In genomic region chr2:160372585-160372984, GRCh38 we compare ENCODE assay signal across 13 cellular contexts.
A peak's percentile ranks its signal among the peaks of the same experiment; 100 is the strongest.
DNase-seq lines count a peak whose midpoint lies in the region; FAIRE-seq and TF ChIP-seq lines count a peak whose summit lies in the region.
"Had no signal": no experiment of that assay in that cellular context is flagged by ENCODE, and none has a peak within 500 bp of the region (broad histone marks: within the 10 kb centered on the region; RNA-seq: fewer than 3 reads in every experiment).

No MANE protein-coding gene starts in this region.

- H3K27ac Mint-ChIP-seq in activated CD4-positive, alpha-beta T cell treated with anti-CD3 and anti-CD28 coated beads, Interleukin-2, amount 10 ng/mL, durations not matched to agents 7 days and 5 days, result no peak overlapping the region

- no peaks in the 10 kb centered on the region for H3K27me3 Mint-ChIP-seq in activated CD4-positive, alpha-beta T cell treated with anti-CD3 and anti-CD28 coated beads, Interleukin-2, amount 10 ng/mL, durations not matched to agents 7 days and 5 days

- no peak for TF ChIP-seq POLR2A in GM12892 (IDR thresholded peaks at IDR 0.05; ENCODE audit: low read depth, low read length)

- H3K9ac ChIP-seq in skeletal muscle tissue (ENCODE audit: low read depth in 1 of 3, low read length in 3 of 3), result peak overlapping the region in 1 of 3 donors; percentile 27

- H3K4me3 Mint-ChIP-seq in activated CD4-positive, alpha-beta T cell treated with anti-CD3 and anti-CD28 coated beads, Interleukin-2, amount 10 ng/mL, durations not matched to agents 7 days and 5 days, result no peak overlapping the region

- DNase-seq in HCEC 1CT, result peak; percentile 72
- DNase-seq in astrocyte of the cerebellum (ENCODE audit: low read depth), result peak; percentile 76
- DNase-seq in kidney tubule cell (ENCODE audit: low spot score), result peak; percentile 30
- no peak for DNase-seq in activated CD4-positive, alpha-beta T cell treated with anti-CD3 and anti-CD28 coated beads, Interleukin-2, amount 10 ng/mL, durations not matched to agents 7 days and 5 days
- no peak for DNase-seq in GM12892 (ENCODE audit: insufficient read length)
- DNase-seq in D341Med (ENCODE audit: low spot score), result no peak
- DNase-seq in activated gamma-delta T cell (lab: John Stamatoyannopoulos, UW), result no peak
- DNase-seq: colonic mucosa; DMS79 treated with DMSO at 0.1 percent for 48 hours; MV-4-11; NCI-H526; stimulated activated CD8-positive, alpha-beta memory T cell treated with anti-CD3 and anti-CD28 coated beads, Interleukin-4, amount 100 ng/mL, for 48 hours had no signal

- H3K27ac ChIP-seq in skeletal muscle tissue (ENCODE audit: low read depth, low read length), result peak overlapping the region; percentile 65
- H3K27ac ChIP-seq: colonic mucosa had no signal

- peaks cover 48 to 71% (median 50%) of the 10 kb centered on the region in 3 donors for H3K4me1 ChIP-seq in skeletal muscle tissue (ENCODE audit: control insufficient read depth in 3 of 3, insufficient read depth in 3 of 3, low read length in 3 of 3)
- H3K4me1 ChIP-seq: colonic mucosa had no signal

- H3K36me3 ChIP-seq in skeletal muscle tissue (ENCODE audit: control insufficient read depth in 3 of 3, insufficient read depth in 3 of 3, low read length in 3 of 3), result no peaks in the 10 kb centered on the region
- H3K36me3 ChIP-seq: colonic mucosa had no signal

- H3K27me3 ChIP-seq in skeletal muscle tissue (ENCODE audit: control insufficient read depth in 3 of 3, insufficient read depth in 3 of 3, low read length in 3 of 3), result no peaks in the 10 kb centered on the region
- H3K27me3 ChIP-seq: colonic mucosa had no signal

- POLR2A ChIA-PET in activated CD4-positive, alpha-beta T cell treated with anti-CD3 and anti-CD28 coated beads, Interleukin-2, amount 10 ng/mL, durations not matched to agents 7 days and 5 days (lab: Charles Lee), result no interaction called here

- H3K9me3 ChIP-seq in skeletal muscle tissue (ENCODE audit: control insufficient read depth in 3 of 3, low read length in 3 of 3), result no peaks in the 10 kb centered on the region
- H3K9me3 ChIP-seq: colonic mucosa had no signal

- H3K4me1 Mint-ChIP-seq in activated CD4-positive, alpha-beta T cell treated with anti-CD3 and anti-CD28 coated beads, Interleukin-2, amount 10 ng/mL, durations not matched to agents 7 days and 5 days, result peaks cover 84% of the 10 kb centered on the region

- FAIRE-seq in GM12892 (lab: Jason Lieb, UNC), result no peak

- CTCF ChIA-PET in activated CD4-positive, alpha-beta T cell treated with anti-CD3 and anti-CD28 coated beads, Interleukin-2, amount 10 ng/mL, durations not matched to agents 7 days and 5 days (lab: Charles Lee), result no interaction called here

- H3K36me3 Mint-ChIP-seq in activated CD4-positive, alpha-beta T cell treated with anti-CD3 and anti-CD28 coated beads, Interleukin-2, amount 10 ng/mL, durations not matched to agents 7 days and 5 days (ENCODE audit: low read depth), result peaks cover 21% of the 10 kb centered on the region

- H3K4me3 ChIP-seq in astrocyte of the cerebellum (ENCODE audit: low read depth, low read length) (no peak overlapping the region), skeletal muscle tissue (ENCODE audit: low read length in 3 of 3) (no peak overlapping the region)
- H3K4me3 ChIP-seq: colonic mucosa had no signal

- no peak for TF ChIP-seq CTCF in astrocyte of the cerebellum (IDR thresholded peaks at IDR 0.05; ENCODE audit: low read depth, low read length, missing control alignments)

- in situ Hi-C loops in astrocyte of the cerebellum (cut with HindIII; ENCODE audit: low sequenced_read_pairs), result no loop called here

- H3K9me3 Mint-ChIP-seq in activated CD4-positive, alpha-beta T cell treated with anti-CD3 and anti-CD28 coated beads, Interleukin-2, amount 10 ng/mL, durations not matched to agents 7 days and 5 days, result no peaks in the 10 kb centered on the region

Comparison
In these comparisons a context has a peak if more than half of its experiments do, and no peak if none do; other contexts are left out.
1. DNase-seq: peak in HCEC 1CT (single experiment), astrocyte of the cerebellum (single experiment) and kidney tubule cell (single experiment); none in activated CD4-positive, alpha-beta T cell treated with anti-CD3 and anti-CD28 coated beads, Interleukin-2, amount 10 ng/mL, durations not matched to agents 7 days and 5 days (single experiment), GM12892 (single experiment), D341Med (single experiment) and activated gamma-delta T cell (single experiment).